In genomic region chr3:69542265-69543079, GRCh38 we compare ENCODE assay signal across 1 cellular context.
A peak's percentile ranks its signal among the peaks of the same experiment; 100 is the strongest.
TF ChIP-seq lines count a peak whose summit lies in the region.

No MANE protein-coding gene starts in this region.

TF ChIP-seq in H1, 55 proteins besides CTCF, POLR2A, EP300 and RAD21 (continued from another document):
- TF ChIP-seq RFX5 (IDR thresholded peaks at IDR 0.05; ENCODE audit: borderline replicate concordance, low read depth, low read length) (no peak), BRCA1 (IDR thresholded peaks at IDR 0.05; ENCODE audit: low read depth, low read length) (no peak), POLR2AphosphoS5 (IDR thresholded peaks at IDR 0.05; ENCODE audit: low read depth, low read length) (no peak), SAP30 (IDR thresholded peaks at IDR 0.05; ENCODE audit: insufficient read depth, insufficient replicate concordance, low read length) (no peak), TAF7 (optimal IDR thresholded peaks at IDR 0.05; ENCODE audit: borderline replicate concordance, low read depth, low read length) (no peak), KDM4A (IDR thresholded peaks at IDR 0.05; ENCODE audit: low read depth, low read length, severe bottlenecking) (peak; percentile 97), SIN3A (conservative IDR thresholded peaks at IDR 0.05 in 1 of 2, IDR thresholded peaks at IDR 0.05 in 1 of 2; ENCODE audit: low read depth in 1 of 2, low read length in 2 of 2) (no peak), RBBP5 (IDR thresholded peaks at IDR 0.05; ENCODE audit: borderline replicate concordance, low read depth, low read length) (peak; percentile 77)
TF ChIP-seq in H1: peak in this region for 7.
